ENCODE assay signal across 10 cellular contexts in the genomic region with DNA sequence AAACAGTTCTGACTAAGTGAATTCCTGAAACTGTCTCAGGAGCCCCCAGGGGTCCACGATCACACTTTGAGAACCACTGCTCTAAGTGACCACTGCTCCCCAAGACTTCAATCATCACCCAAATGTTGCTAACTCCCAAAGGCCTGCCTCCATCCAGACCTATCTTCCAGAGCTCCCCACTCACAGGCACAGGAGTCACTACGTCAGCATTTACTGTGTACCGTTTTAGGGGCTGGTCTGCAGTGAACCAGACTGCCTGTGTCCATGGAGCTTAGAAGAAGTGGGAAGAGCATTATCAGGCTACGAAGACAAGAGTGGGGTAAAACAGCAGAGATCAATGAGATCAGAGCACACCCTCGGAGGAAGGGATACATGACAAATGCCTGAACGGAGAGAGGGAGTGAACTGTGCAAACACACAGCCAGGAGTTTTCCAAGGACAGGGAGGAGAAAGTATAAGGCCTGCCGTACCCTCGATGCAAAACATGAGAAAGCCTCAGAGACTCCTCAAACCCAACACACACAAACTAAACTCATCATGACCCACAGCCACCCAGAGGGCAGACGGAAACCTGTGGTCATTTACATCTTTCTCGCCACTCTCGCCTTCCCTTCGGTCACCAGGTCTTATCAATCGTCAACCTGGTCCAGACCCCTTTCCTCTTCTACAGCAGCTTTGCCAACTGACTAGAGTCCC. TPM values are rescaled to one million over a fixed set of nuclear protein-coding genes. Genes with fewer than 3 reads are reported as not detected.
DNase-seq lines count a peak whose midpoint lies in the region; TF ChIP-seq lines count a peak whose summit lies in the region.
"Had no signal": no experiment of that assay in that cellular context is flagged by ENCODE, and none has a peak within 500 bp of the region (broad histone marks: within the 10 kb centered on the region; RNA-seq: fewer than 3 reads in every experiment).

No MANE protein-coding gene starts in this region.

- peaks cover 42% of the 10 kb centered on the region for H3K36me3 Mint-ChIP-seq in MCF 10A (ENCODE audit: insufficient read depth, unreplicated experiment)
- peaks cover 40% of the 10 kb centered on the region for H3K36me3 Mint-ChIP-seq in activated naive CD8-positive, alpha-beta T cell treated with anti-CD3 and anti-CD28 coated beads for 36 hours
- H3K36me3 Mint-ChIP-seq in mesothelial cell of epicardium: peaks cover 8% of the 10 kb centered on the region

- H3K4me3 ChIP-seq in breast epithelium (peak overlapping the region in 1 of 3 donors; percentile 15), transverse colon (no peak overlapping the region)

- no peak for TF ChIP-seq POLR2A in breast epithelium (IDR thresholded peaks at IDR 0.05)
- TF ChIP-seq POLR2A in transverse colon (IDR thresholded peaks at IDR 0.05): no peak

- WGBS in transverse colon (ENCODE audit: low coverage in 1 of 2), 2 donors: 50 to 72% methylated on average over 5 to 13 of the region's 13 CpGs

- no peak for DNase-seq in MCF 10A (ENCODE audit: unreplicated experiment)
- DNase-seq in breast epithelium (ENCODE audit: low spot score in 2 of 2): no peak
- DNase-seq in activated naive CD8-positive, alpha-beta T cell treated with anti-CD3 and anti-CD28 coated beads for 36 hours: no peak
- no peak for DNase-seq in mesothelial cell of epicardium (ENCODE audit: low spot score in 2 of 2, unreplicated experiment in 2 of 2)
- no peak for DNase-seq in transverse colon
- no peak for DNase-seq in NCI-H524 (lab: John Stamatoyannopoulos, UW)
- DNase-seq in NCI-H774 (lab: John Stamatoyannopoulos, UW): no peak
- no peak for DNase-seq in Kasumi-1 (lab: John Stamatoyannopoulos, UW)
- DNase-seq: DMS79 treated with DMSO at 0.1 percent for 48 hours had no signal

- H3K9me3 Mint-ChIP-seq in MCF 10A (ENCODE audit: unreplicated experiment): no peaks in the 10 kb centered on the region
- no peaks in the 10 kb centered on the region for H3K9me3 Mint-ChIP-seq in activated naive CD8-positive, alpha-beta T cell treated with anti-CD3 and anti-CD28 coated beads for 36 hours
- no peaks in the 10 kb centered on the region for H3K9me3 Mint-ChIP-seq in mesothelial cell of epicardium

- TF ChIP-seq EP300 in transverse colon (IDR thresholded peaks at IDR 0.05; ENCODE audit: low read depth): no peak

- H3K4me3 Mint-ChIP-seq in MCF 10A (ENCODE audit: unreplicated experiment) (no peak overlapping the region), mesothelial cell of epicardium (no peak overlapping the region)
- H3K4me3 Mint-ChIP-seq in activated naive CD8-positive, alpha-beta T cell treated with anti-CD3 and anti-CD28 coated beads for 36 hours: no peak overlapping the region

- in situ Hi-C loops in transverse colon (cut with MboI; ENCODE audit: low pct_ligation_motif_present in 1 of 4, low pct_unique_long_range_greater_than_20kb in 1 of 4, low sequenced_read_pairs in 3 of 4): loop anchor here in 1 of 4 donors (25.0 kb wide), 1 partner anchor 118 kb away; no protein-coding TSS in a partner anchor

- BruUV-seq in MCF 10A (replicated peaks; lab: Mats Ljungman, UMichigan): no TSS peak

- H3K27me3 Mint-ChIP-seq in MCF 10A (ENCODE audit: insufficient read depth, unreplicated experiment) (no peaks in the 10 kb centered on the region), mesothelial cell of epicardium (ENCODE audit: low read depth) (no peaks in the 10 kb centered on the region)
- no peaks in the 10 kb centered on the region for H3K27me3 Mint-ChIP-seq in activated naive CD8-positive, alpha-beta T cell treated with anti-CD3 and anti-CD28 coated beads for 36 hours

- POLR2A ChIA-PET in MCF 10A (lab: Yijun Ruan, JAX): interaction anchor here (1.5 kb wide), 1 partner anchor 11 kb away, joined by 4 read pairs; no protein-coding TSS in a partner anchor

- H3K27me3 ChIP-seq in breast epithelium: no peaks in the 10 kb centered on the region
- H3K27me3 ChIP-seq in transverse colon: no peaks in the 10 kb centered on the region
- H3K27me3 ChIP-seq: neutrophil had no signal

- peaks cover 41% of the 10 kb centered on the region for H3K4me1 Mint-ChIP-seq in MCF 10A (ENCODE audit: insufficient read depth, unreplicated experiment)
- peaks cover 49% of the 10 kb centered on the region for H3K4me1 Mint-ChIP-seq in activated naive CD8-positive, alpha-beta T cell treated with anti-CD3 and anti-CD28 coated beads for 36 hours
- peaks cover 45% of the 10 kb centered on the region for H3K4me1 Mint-ChIP-seq in mesothelial cell of epicardium

- intact Hi-C loops in MCF 10A (cut with micrococcal nuclease): no loop called here
- intact Hi-C loops in breast epithelium (cut with DNase I; ENCODE audit: low total_unique reads): no loop called here
- intact Hi-C loops in transverse colon (cut with DNase I; ENCODE audit: low total_unique reads): no loop called here

- H3K4me1 ChIP-seq in breast epithelium: peaks cover 0 to 7% of the 10 kb centered on the region in 2 donors
- H3K4me1 ChIP-seq in transverse colon: peaks cover 26 to 68% (median 47%) of the 10 kb centered on the region in 4 donors

- CTCF ChIA-PET in MCF 10A (lab: Yijun Ruan, JAX): interaction anchor here (0.6 kb wide), 1 partner anchor 14 kb away, joined by 3 read pairs; no protein-coding TSS in a partner anchor

- H3K27ac Mint-ChIP-seq in MCF 10A (ENCODE audit: low read depth, unreplicated experiment) (peak overlapping the region; percentile 35), mesothelial cell of epicardium (peak overlapping the region; percentile 83)
- peak overlapping the region; percentile 17 for H3K27ac Mint-ChIP-seq in activated naive CD8-positive, alpha-beta T cell treated with anti-CD3 and anti-CD28 coated beads for 36 hours

- H3K27ac ChIP-seq in breast epithelium (no peak overlapping the region), transverse colon (peak overlapping the region; percentile 69 to 83 (median 76))

- H3K36me3 ChIP-seq in breast epithelium: no peaks in the 10 kb centered on the region
- peaks cover 0 to 2% (median 0%) of the 10 kb centered on the region in 4 donors for H3K36me3 ChIP-seq in transverse colon

- H3K9me3 ChIP-seq in breast epithelium (no peaks in the 10 kb centered on the region), transverse colon (no peaks in the 10 kb centered on the region)
- H3K9me3 ChIP-seq: neutrophil had no signal

- TF ChIP-seq CTCF in MCF 10A (IDR thresholded peaks at IDR 0.05; ENCODE audit: unreplicated experiment) (no peak), breast epithelium (IDR thresholded peaks at IDR 0.05) (no peak), mesothelial cell of epicardium (IDR thresholded peaks at IDR 0.05; ENCODE audit: unreplicated experiment) (no peak), transverse colon (IDR thresholded peaks at IDR 0.05) (no peak)

RNA-seq across cellular contexts. Expression of gene GNB1, which starts 10.1 kb away (rescaled TPM):
- total RNA-seq in MCF 10A (2022) (426 and 430 TPM in 2 replicates), breast epithelium (100 to 1,000 TPM; 108 to 138 (median 123) TPM), mesothelial cell of epicardium (272 to 289 TPM (median 283 TPM) in 3 replicates), transverse colon (100 to 1,000 TPM; 123 to 191 (median 174) TPM)
- 100 to 1,000 TPM; 360 to 394 TPM for total RNA-seq in activated naive CD8-positive, alpha-beta T cell treated with anti-CD3 and anti-CD28 coated beads for 36 hours

RNA-seq across cellular contexts. Expression of gene CALML6, which starts 34.3 kb away (rescaled TPM):
- total RNA-seq in MCF 10A (2022): 1.7 and 2.8 TPM in 2 replicates
- total RNA-seq in breast epithelium: 1 to 10 TPM in 1 of 3 donors, under 1 TPM in 1, not detected in 1; 0.33 to 1.2 TPM
- total RNA-seq in activated naive CD8-positive, alpha-beta T cell treated with anti-CD3 and anti-CD28 coated beads for 36 hours: under 1 TPM; 0.87 to 0.98 TPM
- 1.6 to 2.7 TPM (median 1.9 TPM) in 3 replicates for total RNA-seq in mesothelial cell of epicardium
- total RNA-seq in transverse colon: under 1 TPM in 1 of 4 donors, not detected in 3; 0.48 TPM

RNA-seq across cellular contexts. Expression of gene TMEM52, which starts 38.3 kb away (rescaled TPM):
- total RNA-seq in MCF 10A (2022) (0.91 and 1.2 TPM in 2 replicates), breast epithelium (1 to 10 TPM in 2 of 3 donors, not detected in 1; 1.6 to 2.9 TPM), mesothelial cell of epicardium (2.1 to 2.8 TPM (median 2.5 TPM) in 3 replicates), transverse colon (1 to 10 TPM in 3 of 4 donors, not detected in 1; 5.2 to 9.5 (median 5.3) TPM)
- 1 to 10 TPM; 2.4 to 2.7 TPM for total RNA-seq in activated naive CD8-positive, alpha-beta T cell treated with anti-CD3 and anti-CD28 coated beads for 36 hours

Comparison
In these comparisons a context has a peak if more than half of its experiments do, and no peak if none do; other contexts are left out.
1. H3K27ac Mint-ChIP-seq: peak in every context shown above with its lines; median percentile 83 in mesothelial cell of epicardium; 35 in MCF 10A; 17 in activated naive CD8-positive, alpha-beta T cell treated with anti-CD3 and anti-CD28 coated beads for 36 hours.
2. H3K27ac ChIP-seq: peak in transverse colon (4 of 4); none in breast epithelium (0 of 2).